13 cellular contexts compared by ENCODE assay signal in the genomic region with DNA sequence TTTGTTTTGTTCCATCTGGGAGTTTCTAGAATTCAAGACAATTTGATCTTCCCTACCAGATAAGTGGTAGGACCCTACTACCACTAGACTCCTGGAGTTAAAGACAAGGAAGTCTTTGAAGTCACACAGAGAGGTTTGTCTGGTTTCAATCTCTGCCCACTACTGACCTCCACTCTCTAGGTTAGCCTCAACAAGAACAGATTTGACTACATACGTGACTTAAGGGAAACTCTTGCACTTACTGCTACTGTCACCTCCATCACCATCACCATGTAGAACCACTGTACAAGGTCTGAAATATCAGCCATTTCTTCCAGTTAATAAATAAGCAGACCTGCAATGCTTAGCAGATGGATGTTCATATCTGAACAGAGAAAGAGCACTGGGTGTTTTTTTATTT.
DNase-seq lines count a peak whose midpoint lies in the region; ATAC-seq lines count a peak whose summit lies in the region.
"Had no signal": no experiment of that assay in that cellular context is flagged by ENCODE, and none has a peak within 500 bp of the region (broad histone marks: within the 10 kb centered on the region; RNA-seq: fewer than 3 reads in every experiment).

No MANE protein-coding gene starts in this region.

- DNase-seq in kidney glomerular epithelial cell (lab: John Stamatoyannopoulos, UW) (no peak), NCI-H446 (lab: John Stamatoyannopoulos, UW) (no peak), NCI-H82 treated with DMSO at 0.1 percent for 48 hours (lab: John Stamatoyannopoulos, UW; ENCODE audit: unreplicated experiment) (no peak)
- DNase-seq in activated CD4-positive, alpha-beta T cell treated with anti-CD3 and anti-CD28 coated beads for 1 hour, result no peak
- DNase-seq: activated B cell treated with CpG ODN at 0.5 μM for 24 hours, activated T-cell treated with anti-CD3 and anti-CD28 coated beads for 4 hours, adrenal gland, sigmoid colon had no signal

- ATAC-seq in GM18909 (IDR thresholded peaks at IDR 0.05; ENCODE audit: poor library complexity, unreplicated experiment) (peak; percentile 62), GM21529 (IDR thresholded peaks at IDR 0.05; ENCODE audit: unreplicated experiment) (peak; percentile 43), HG02981 (IDR thresholded peaks at IDR 0.05; ENCODE audit: unreplicated experiment) (peak; percentile 71), HG03571 (IDR thresholded peaks at IDR 0.05; ENCODE audit: unreplicated experiment) (peak; percentile 66)
- ATAC-seq: natural killer cell treated with Interleukin-12 subunit alpha and Interleukin-12 subunit beta and Interleukin-15 and Interleukin-18, amount 100 ng/mL, for 72 hours had no signal
